Comparison of ENCODE assay signal across 22 cellular contexts in the genomic region with DNA sequence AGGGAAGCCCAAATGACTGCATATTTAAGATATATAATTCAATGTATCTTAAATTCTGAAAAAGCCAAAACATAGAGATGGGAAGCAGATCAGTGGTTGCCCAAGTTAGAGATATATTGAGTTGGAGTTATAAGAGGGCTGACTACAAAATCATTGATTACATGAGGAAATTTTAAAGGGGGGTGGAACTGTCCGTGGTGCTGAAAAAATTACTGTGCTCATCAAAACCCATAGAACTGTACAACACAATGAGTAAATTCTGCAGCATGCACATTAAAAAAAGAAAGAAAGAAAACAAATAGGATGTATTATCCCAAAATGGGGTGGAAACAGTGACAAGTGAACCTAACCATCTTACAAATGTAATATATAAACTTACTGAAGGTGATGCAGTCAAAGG.
A peak's percentile ranks its signal among the peaks of the same experiment; 100 is the strongest.
DNase-seq lines count a peak whose midpoint lies in the region; ATAC-seq, FAIRE-seq and TF ChIP-seq lines count a peak whose summit lies in the region.
"Had no signal": no experiment of that assay in that cellular context is flagged by ENCODE, and none has a peak within 500 bp of the region (broad histone marks: within the 10 kb centered on the region; RNA-seq: fewer than 3 reads in every experiment).

No MANE protein-coding gene starts in this region.

- H3K36me3 ChIP-seq in DND-41 (ENCODE audit: insufficient read depth, low read length) (no peaks in the 10 kb centered on the region), HCT116 (ENCODE audit: control insufficient read depth in 1 of 2, insufficient read depth in 2 of 2, low read length in 2 of 2) (no peaks in the 10 kb centered on the region), small intestine (ENCODE audit: control insufficient read depth in 2 of 2, insufficient read depth in 2 of 2, low read length in 2 of 2) (no peaks in the 10 kb centered on the region)
- H3K36me3 ChIP-seq: BE2C, esophagus squamous epithelium, prostate gland, SJSA1, spleen, thoracic aorta had no signal

- H3K4me2 ChIP-seq in DND-41 (ENCODE audit: insufficient read depth, low read length): no peak overlapping the region
- no peak overlapping the region for H3K4me2 ChIP-seq in HCT116 (ENCODE audit: low read length)

- H3K9ac ChIP-seq in DND-41 (ENCODE audit: low read depth, low read length) (no peak overlapping the region), HCT116 (ENCODE audit: low read length) (no peak overlapping the region)

- RAD21 ChIA-PET in HCT116 (lab: Charles Lee; ENCODE audit: low non-redundant PET in 1 of 2, low total read pairs in 2 of 2, uncharacterized antibody in 2 of 2, unreplicated experiment in 2 of 2): no interaction called here

- H4K20me1 ChIP-seq in DND-41 (ENCODE audit: insufficient read depth, low read length): no peaks in the 10 kb centered on the region
- H4K20me1 ChIP-seq in HCT116 (ENCODE audit: insufficient read depth): no peaks in the 10 kb centered on the region

- POLR2A ChIA-PET in HCT116 (lab: Charles Lee): no interaction called here

- TF ChIP-seq CTCF in DND-41 (IDR thresholded peaks at IDR 0.05; ENCODE audit: borderline replicate concordance, extremely low read depth, low read length, poor library complexity, severe bottlenecking) (no peak), HCT116 (IDR thresholded peaks at IDR 0.05 in 2 of 3, conservative IDR thresholded peaks at IDR 0.05 in 1 of 3; ENCODE audit: borderline replicate concordance in 1 of 3, insufficient read depth in 1 of 3, low read depth in 2 of 3, low read length in 2 of 3) (no peak)

- 30 to 48% (median 32%) methylated on average over 1 of the region's 1 CpG for WGBS in small intestine, 3 donors

- DNase-seq in DND-41 (peak; percentile 29), HCT116 (ENCODE audit: low read depth, low spot score) (no peak), RPMI8226 (peak; percentile 9), left kidney (ENCODE audit: low read depth, low spot score) (peak; percentile 42), NCI-H128 (lab: John Stamatoyannopoulos, UW; ENCODE audit: unreplicated experiment) (no peak), small intestine (no peak)
- DNase-seq: activated CD4-positive, alpha-beta T cell treated with anti-CD3 and anti-CD28 coated beads, Interleukin-2, amount 50 U/mL, for 4 hours; activated naive CD8-positive, alpha-beta T cell treated with anti-CD3 and anti-CD28 coated beads, Interleukin-2, amount 50 U/mL, for 24 hours; activated T-cell treated with anti-CD3 and anti-CD28 coated beads, Interleukin-2, amount 50 U/mL, for 24 hours; BE2C; esophagus squamous epithelium; GF-D8; immature natural killer cell; NCI-H1436; spleen; T1000 had no signal

- H3K27me3 ChIP-seq in DND-41 (ENCODE audit: insufficient read depth, low read length, poor library complexity): no peaks in the 10 kb centered on the region
- H3K27me3 ChIP-seq in HCT116 (ENCODE audit: insufficient read depth, low read length): no peaks in the 10 kb centered on the region
- no peaks in the 10 kb centered on the region for H3K27me3 ChIP-seq in small intestine (ENCODE audit: control insufficient read depth in 2 of 2, insufficient read depth in 2 of 2, low read length in 2 of 2)
- H3K27me3 ChIP-seq: BE2C, esophagus squamous epithelium, SJSA1, spleen had no signal

- ATAC-seq in DND-41 (ENCODE audit: insufficient read depth, low read depth): no peak
- no peak for ATAC-seq in HCT116
- ATAC-seq in HG03139 (IDR thresholded peaks at IDR 0.05; ENCODE audit: unreplicated experiment): no peak
- ATAC-seq: activated naive CD8-positive, alpha-beta T cell treated with anti-CD3 and anti-CD28 coated beads, Interleukin-2, amount 50 U/mL, for 24 hours; naive thymus-derived CD8-positive, alpha-beta T cell had no signal

- H3K4me1 ChIP-seq in DND-41 (ENCODE audit: insufficient read depth, low read length): no peaks in the 10 kb centered on the region
- H3K4me1 ChIP-seq in HCT116 (ENCODE audit: control insufficient read depth in 1 of 2, insufficient read depth in 2 of 2, low read length in 2 of 2): no peaks in the 10 kb centered on the region
- H3K4me1 ChIP-seq in small intestine (ENCODE audit: control insufficient read depth in 2 of 2, insufficient read depth in 1 of 2, low read depth in 1 of 2, low read length in 1 of 2): no peaks in the 10 kb centered on the region
- H3K4me1 ChIP-seq: BE2C, esophagus squamous epithelium, prostate gland, SJSA1, spleen had no signal

- no peaks in the 10 kb centered on the region for H3K79me2 ChIP-seq in DND-41 (ENCODE audit: insufficient read depth, low read length)
- no peaks in the 10 kb centered on the region for H3K79me2 ChIP-seq in HCT116 (ENCODE audit: insufficient read depth, low read length)

- H3K9me2 ChIP-seq in HCT116 (ENCODE audit: insufficient read depth): no peaks in the 10 kb centered on the region

- TF ChIP-seq RAD21 in HCT116 (IDR thresholded peaks at IDR 0.05; ENCODE audit: low read depth): no peak

- FAIRE-seq in small intestine (lab: Jason Lieb, UNC): no peak

- CTCF ChIA-PET in HCT116 (lab: Charles Lee): no interaction called here

- BruUV-seq in HCT116 (replicated peaks; lab: Mats Ljungman, UMichigan): no TSS peak

- intact Hi-C loops in HCT116 (cut with micrococcal nuclease): no loop called here

- H2AFZ ChIP-seq in DND-41 (ENCODE audit: low read depth, low read length) (no peak overlapping the region), HCT116 (ENCODE audit: low read depth, low read length, poor library complexity, severe bottlenecking) (no peak overlapping the region)

- no peak overlapping the region for H3K4me3 ChIP-seq in DND-41 (ENCODE audit: low read depth in 1 of 2, low read length in 2 of 2)
- H3K4me3 ChIP-seq in HCT116 (replicated peaks in 1 of 2; ENCODE audit: low read depth in 1 of 2, low read length in 2 of 2): no peak overlapping the region
- no peak overlapping the region for H3K4me3 ChIP-seq in small intestine (ENCODE audit: low read depth in 1 of 2, low read length in 2 of 2)
- H3K4me3 ChIP-seq: esophagus squamous epithelium, lung, prostate gland, SJSA1, spleen, thoracic aorta had no signal

- H3K9me3 ChIP-seq in DND-41 (ENCODE audit: insufficient read depth, low read length, severe bottlenecking) (no peaks in the 10 kb centered on the region), HCT116 (ENCODE audit: control insufficient read depth in 1 of 2, insufficient read depth in 1 of 2, low read depth in 1 of 2, low read length in 2 of 2) (no peaks in the 10 kb centered on the region), small intestine (ENCODE audit: control insufficient read depth, low read depth) (no peaks in the 10 kb centered on the region)
- H3K9me3 ChIP-seq: BE2C, esophagus squamous epithelium, prostate gland, SJSA1, spleen, thoracic aorta had no signal

- TF ChIP-seq POLR2A in HCT116 (IDR thresholded peaks at IDR 0.05; ENCODE audit: borderline replicate concordance, extremely low read depth, insufficient read depth, insufficient read length): no peak

- H3K27ac ChIP-seq in DND-41 (ENCODE audit: low read length): no peak overlapping the region
- H3K27ac ChIP-seq in HCT116 (ENCODE audit: low read depth, low read length): no peak overlapping the region
- no peak overlapping the region for H3K27ac ChIP-seq in small intestine (ENCODE audit: low read depth in 1 of 2, low read length in 1 of 2)
- H3K27ac ChIP-seq: esophagus squamous epithelium, prostate gland, SJSA1, spleen, thoracic aorta had no signal

TF ChIP-seq in HCT116, 20 proteins besides CTCF, POLR2A, EP300 and RAD21:
- TF ChIP-seq, protein P1, sequence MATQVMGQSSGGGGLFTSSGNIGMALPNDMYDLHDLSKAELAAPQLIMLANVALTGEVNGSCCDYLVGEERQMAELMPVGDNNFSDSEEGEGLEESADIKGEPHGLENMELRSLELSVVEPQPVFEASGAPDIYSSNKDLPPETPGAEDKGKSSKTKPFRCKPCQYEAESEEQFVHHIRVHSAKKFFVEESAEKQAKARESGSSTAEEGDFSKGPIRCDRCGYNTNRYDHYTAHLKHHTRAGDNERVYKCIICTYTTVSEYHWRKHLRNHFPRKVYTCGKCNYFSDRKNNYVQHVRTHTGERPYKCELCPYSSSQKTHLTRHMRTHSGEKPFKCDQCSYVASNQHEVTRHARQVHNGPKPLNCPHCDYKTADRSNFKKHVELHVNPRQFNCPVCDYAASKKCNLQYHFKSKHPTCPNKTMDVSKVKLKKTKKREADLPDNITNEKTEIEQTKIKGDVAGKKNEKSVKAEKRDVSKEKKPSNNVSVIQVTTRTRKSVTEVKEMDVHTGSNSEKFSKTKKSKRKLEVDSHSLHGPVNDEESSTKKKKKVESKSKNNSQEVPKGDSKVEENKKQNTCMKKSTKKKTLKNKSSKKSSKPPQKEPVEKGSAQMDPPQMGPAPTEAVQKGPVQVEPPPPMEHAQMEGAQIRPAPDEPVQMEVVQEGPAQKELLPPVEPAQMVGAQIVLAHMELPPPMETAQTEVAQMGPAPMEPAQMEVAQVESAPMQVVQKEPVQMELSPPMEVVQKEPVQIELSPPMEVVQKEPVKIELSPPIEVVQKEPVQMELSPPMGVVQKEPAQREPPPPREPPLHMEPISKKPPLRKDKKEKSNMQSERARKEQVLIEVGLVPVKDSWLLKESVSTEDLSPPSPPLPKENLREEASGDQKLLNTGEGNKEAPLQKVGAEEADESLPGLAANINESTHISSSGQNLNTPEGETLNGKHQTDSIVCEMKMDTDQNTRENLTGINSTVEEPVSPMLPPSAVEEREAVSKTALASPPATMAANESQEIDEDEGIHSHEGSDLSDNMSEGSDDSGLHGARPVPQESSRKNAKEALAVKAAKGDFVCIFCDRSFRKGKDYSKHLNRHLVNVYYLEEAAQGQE (IDR thresholded peaks at IDR 0.05; ENCODE audit: low read depth): peak; percentile 78
- no peak for TF ChIP-seq TCF7L2 (IDR thresholded peaks at IDR 0.05; ENCODE audit: borderline replicate concordance, extremely low read depth, insufficient read depth, insufficient read length)

Comparison
In these comparisons a context has a peak if more than half of its experiments do, and no peak if none do; other contexts are left out.
1. DNase-seq: peak in DND-41 (single experiment), RPMI8226 (single experiment) and left kidney (single experiment); none in HCT116 (single experiment), NCI-H128 (single experiment) and small intestine (single experiment).